In genomic region chr14:29536886-29537511, GRCh38 we compare ENCODE assay signal across 8 cellular contexts.
DNase-seq lines count a peak whose midpoint lies in the region; ATAC-seq, FAIRE-seq and TF ChIP-seq lines count a peak whose summit lies in the region.

No MANE protein-coding gene starts in this region.

- H3F3A ChIP-seq in SK-N-SH (replicated peaks; ENCODE audit: insufficient read depth): no peaks in the 10 kb centered on the region

- peak; percentile 69 for TF ChIP-seq CTCF in SK-N-SH (IDR thresholded peaks at IDR 0.05)

- no peak for TF ChIP-seq EP300 in SK-N-SH (IDR thresholded peaks at IDR 0.05; ENCODE audit: borderline replicate concordance in 1 of 2, low read depth in 1 of 2, low read length in 1 of 2)

- peak; percentile 9 for FAIRE-seq in islet of Langerhans (lab: Jason Lieb, UNC)

- DNase-seq in AG20443 (ENCODE audit: low spot score): peak; percentile 17
- DNase-seq in HT1080 (ENCODE audit: low read depth): peak; percentile 4
- DNase-seq in SK-N-SH: peak; percentile 4
- no peak for DNase-seq in GF-D8 (lab: John Stamatoyannopoulos, UW)
- DNase-seq in stimulated activated CD4-positive, alpha-beta T cell treated with anti-CD3 and anti-CD28 coated beads, Interleukin-12 subunit alpha, Interleukin-12 subunit beta, amount 100 ng/mL, for 4 hours: no peak
- no peak for DNase-seq in NCI-H2029 (lab: John Stamatoyannopoulos, UW)

- no peaks in the 10 kb centered on the region for H3K9me3 ChIP-seq in SK-N-SH

- TF ChIP-seq RAD21 in SK-N-SH (IDR thresholded peaks at IDR 0.05; ENCODE audit: low read length): peak; percentile 55

- peaks cover 16% of the 10 kb centered on the region; the same call in 1 of the 2 replicates for H3K27me3 ChIP-seq in SK-N-SH (ENCODE audit: insufficient read depth)

- no peak overlapping the region for H3K4me2 ChIP-seq in SK-N-SH

- H4K20me1 ChIP-seq in SK-N-SH (ENCODE audit: insufficient read depth): no peaks in the 10 kb centered on the region

- H3K4me1 ChIP-seq in SK-N-SH (ENCODE audit: control insufficient read depth in 1 of 2, insufficient read depth in 2 of 2, low read depth in 1 of 2, low read length in 1 of 2): no peaks in the 10 kb centered on the region

- no peaks in the 10 kb centered on the region for H3K36me3 ChIP-seq in SK-N-SH (replicated peaks in 1 of 2; ENCODE audit: control insufficient read depth in 1 of 2, insufficient read depth in 2 of 2, low read length in 1 of 2)

- POLR2A ChIA-PET in SK-N-SH (lab: Yijun Ruan, JAX): no interaction called here

- no peak overlapping the region; a peak in 1 of 4 replicates for H3K4me3 ChIP-seq in SK-N-SH (ENCODE audit: low read depth in 2 of 2, low read length in 1 of 2)

- no peaks in the 10 kb centered on the region for H3K9me2 ChIP-seq in SK-N-SH

- no peak overlapping the region for H3K27ac ChIP-seq in SK-N-SH (ENCODE audit: low read depth in 2 of 2, low read length in 1 of 2)

- no peak overlapping the region for H3K9ac ChIP-seq in SK-N-SH

- H3K79me2 ChIP-seq in SK-N-SH (ENCODE audit: insufficient read depth): no peaks in the 10 kb centered on the region

- H2AFZ ChIP-seq in SK-N-SH (ENCODE audit: low read depth): no peak overlapping the region

- CTCF ChIA-PET in SK-N-SH (lab: Yijun Ruan, JAX): interaction anchor here (0.6 to 1.4 kb wide), 3 partner anchors 8 to 782 kb away, joined by 3 to 5 read pairs (median 4); no protein-coding TSS in a partner anchor

- ATAC-seq in HG03039 (IDR thresholded peaks at IDR 0.05; ENCODE audit: unreplicated experiment): no peak

TF ChIP-seq in SK-N-SH, 30 proteins besides CTCF, POLR2A, EP300 and RAD21:
- no peak for TF ChIP-seq ELF1 (IDR thresholded peaks at IDR 0.05)
- TF ChIP-seq MEF2A (IDR thresholded peaks at IDR 0.05; ENCODE audit: borderline replicate concordance, low read depth): no peak
- no peak for TF ChIP-seq RCOR1 (IDR thresholded peaks at IDR 0.05; ENCODE audit: low read length)
- TF ChIP-seq GABPA (IDR thresholded peaks at IDR 0.05; ENCODE audit: low read depth): no peak
- TF ChIP-seq SMC3 (IDR thresholded peaks at IDR 0.05; ENCODE audit: low read depth, low read length): peak; percentile 43; the same call in 1 of the 2 replicates

Comparison
In these comparisons a context has a peak if more than half of its experiments do, and no peak if none do; other contexts are left out.
1. DNase-seq: peak in AG20443 (single experiment), HT1080 (single experiment) and SK-N-SH (single experiment); none in GF-D8 (single experiment), stimulated activated CD4-positive, alpha-beta T cell treated with anti-CD3 and anti-CD28 coated beads, Interleukin-12 subunit alpha, Interleukin-12 subunit beta, amount 100 ng/mL, for 4 hours (single experiment) and NCI-H2029 (single experiment).